9 cellular contexts compared by ENCODE assay signal in the genomic region with DNA sequence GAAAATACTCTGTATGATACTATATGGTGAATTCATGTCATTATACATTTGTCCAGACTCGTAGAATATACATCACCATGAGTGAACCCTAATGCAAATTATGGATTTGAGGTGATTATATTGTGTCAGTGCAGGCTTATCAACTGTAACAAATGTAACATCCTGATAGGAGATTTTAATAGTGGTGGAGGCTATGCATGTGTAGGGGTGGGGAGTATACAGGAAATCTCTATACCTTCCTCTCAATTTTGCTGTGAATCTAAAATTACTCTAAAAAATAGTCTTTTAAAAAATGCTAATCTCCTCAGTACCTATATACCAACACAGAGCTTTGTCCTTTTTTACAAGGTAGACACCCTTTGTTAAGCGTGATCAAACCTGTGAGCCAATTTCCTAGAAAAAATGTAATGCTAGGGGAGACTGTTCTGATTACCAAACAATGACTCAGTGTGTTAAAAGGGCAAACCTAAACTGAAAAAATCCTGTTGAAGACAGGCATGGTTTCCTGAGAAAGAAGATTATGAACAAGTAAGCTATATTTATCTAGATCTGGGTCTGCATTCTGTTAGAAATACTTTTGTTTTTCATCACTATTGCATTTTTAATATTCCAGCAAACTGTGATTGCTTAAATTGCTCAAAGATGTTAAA.
DNase-seq lines count a peak whose midpoint lies in the region; ATAC-seq and TF ChIP-seq lines count a peak whose summit lies in the region.
"Had no signal": no experiment of that assay in that cellular context is flagged by ENCODE, and none has a peak within 500 bp of the region (broad histone marks: within the 10 kb centered on the region; RNA-seq: fewer than 3 reads in every experiment).

No MANE protein-coding gene starts in this region.

- no peaks in the 10 kb centered on the region for H3K9me3 ChIP-seq in SJCRH30 (replicated peaks)

- H3K27me3 ChIP-seq in SJCRH30, result no peaks in the 10 kb centered on the region
- H3K27me3 ChIP-seq: cardiac muscle cell had no signal

- no peak for DNase-seq in activated CD8-positive, alpha-beta memory T cell treated with anti-CD3 and anti-CD28 coated beads, Interleukin-2, amount 10 ng/mL, durations not matched to agents 7 days and 5 days
- no peak for DNase-seq in activated CD8-positive, alpha-beta memory T cell treated with anti-CD3 and anti-CD28 coated beads, Interleukin-2, amount 50 U/mL, for 4 hours
- DNase-seq in RPMI7951 (ENCODE audit: low read depth) (peak; percentile 51), epithelial cell of proximal tubule (ENCODE audit: low read depth) (peak; percentile 50), COLO668 (lab: John Stamatoyannopoulos, UW; ENCODE audit: unreplicated experiment) (no peak), middle frontal gyrus (ENCODE audit: extremely low spot score, low spot score) (no peak), SJCRH30 (no peak)
- no peak for DNase-seq in stimulated activated effector memory CD8-positive, alpha-beta T cell treated with anti-CD3 and anti-CD28 coated beads, Interleukin-12 subunit alpha, Interleukin-12 subunit beta, amount 100 ng/mL, for 72 hours (ENCODE audit: low spot score in 2 of 2)

- CTCF ChIA-PET in activated CD8-positive, alpha-beta memory T cell treated with anti-CD3 and anti-CD28 coated beads, Interleukin-2, amount 10 ng/mL, durations not matched to agents 7 days and 5 days (lab: Charles Lee), result interaction anchor here (0.7 to 2.4 kb wide), 8 partner anchors 17 to 344 kb away, joined by 3 to 8 read pairs (median 4); no protein-coding TSS in a partner anchor

- H3K4me1 Mint-ChIP-seq in activated CD8-positive, alpha-beta memory T cell treated with anti-CD3 and anti-CD28 coated beads, Interleukin-2, amount 10 ng/mL, durations not matched to agents 7 days and 5 days, result peaks cover 32% of the 10 kb centered on the region
- peaks cover 31% of the 10 kb centered on the region for H3K4me1 Mint-ChIP-seq in stimulated activated effector memory CD8-positive, alpha-beta T cell treated with anti-CD3 and anti-CD28 coated beads, Interleukin-12 subunit alpha, Interleukin-12 subunit beta, amount 100 ng/mL, for 72 hours

- no peaks in the 10 kb centered on the region for H3K27me3 Mint-ChIP-seq in activated CD8-positive, alpha-beta memory T cell treated with anti-CD3 and anti-CD28 coated beads, Interleukin-2, amount 10 ng/mL, durations not matched to agents 7 days and 5 days

- peaks cover 37% of the 10 kb centered on the region for H3K36me3 Mint-ChIP-seq in activated CD8-positive, alpha-beta memory T cell treated with anti-CD3 and anti-CD28 coated beads, Interleukin-2, amount 10 ng/mL, durations not matched to agents 7 days and 5 days
- no peaks in the 10 kb centered on the region for H3K36me3 Mint-ChIP-seq in stimulated activated effector memory CD8-positive, alpha-beta T cell treated with anti-CD3 and anti-CD28 coated beads, Interleukin-12 subunit alpha, Interleukin-12 subunit beta, amount 100 ng/mL, for 72 hours

- no peaks in the 10 kb centered on the region for H3K36me3 ChIP-seq in SJCRH30
- H3K36me3 ChIP-seq: cardiac muscle cell had no signal

- ATAC-seq in activated CD8-positive, alpha-beta memory T cell treated with anti-CD3 and anti-CD28 coated beads, Interleukin-2, amount 10 ng/mL, durations not matched to agents 7 days and 5 days, result peak; percentile 85
- peak; percentile 94 for ATAC-seq in stimulated activated effector memory CD8-positive, alpha-beta T cell treated with anti-CD3 and anti-CD28 coated beads, Interleukin-12 subunit alpha, Interleukin-12 subunit beta, amount 100 ng/mL, for 72 hours

- no peak for TF ChIP-seq CTCF in epithelial cell of proximal tubule (conservative IDR thresholded peaks at IDR 0.05; ENCODE audit: low read depth, low read length)

- H3K4me3 ChIP-seq in epithelial cell of proximal tubule (ENCODE audit: low read depth, low read length) (no peak overlapping the region), SJCRH30 (no peak overlapping the region)
- H3K4me3 ChIP-seq: cardiac muscle cell had no signal

- no peaks in the 10 kb centered on the region for H3K4me1 ChIP-seq in SJCRH30

- H3K4me3 Mint-ChIP-seq in activated CD8-positive, alpha-beta memory T cell treated with anti-CD3 and anti-CD28 coated beads, Interleukin-2, amount 10 ng/mL, durations not matched to agents 7 days and 5 days, result peak overlapping the region; percentile 27
- H3K4me3 Mint-ChIP-seq in stimulated activated effector memory CD8-positive, alpha-beta T cell treated with anti-CD3 and anti-CD28 coated beads, Interleukin-12 subunit alpha, Interleukin-12 subunit beta, amount 100 ng/mL, for 72 hours, result peak overlapping the region; percentile 15

- H3K9me3 Mint-ChIP-seq in activated CD8-positive, alpha-beta memory T cell treated with anti-CD3 and anti-CD28 coated beads, Interleukin-2, amount 10 ng/mL, durations not matched to agents 7 days and 5 days (ENCODE audit: low read depth), result peaks cover 5% of the 10 kb centered on the region
- H3K9me3 Mint-ChIP-seq in stimulated activated effector memory CD8-positive, alpha-beta T cell treated with anti-CD3 and anti-CD28 coated beads, Interleukin-12 subunit alpha, Interleukin-12 subunit beta, amount 100 ng/mL, for 72 hours, result no peaks in the 10 kb centered on the region

- H3K27ac Mint-ChIP-seq in activated CD8-positive, alpha-beta memory T cell treated with anti-CD3 and anti-CD28 coated beads, Interleukin-2, amount 10 ng/mL, durations not matched to agents 7 days and 5 days, result peak overlapping the region; percentile 87
- H3K27ac Mint-ChIP-seq in stimulated activated effector memory CD8-positive, alpha-beta T cell treated with anti-CD3 and anti-CD28 coated beads, Interleukin-12 subunit alpha, Interleukin-12 subunit beta, amount 100 ng/mL, for 72 hours, result peak overlapping the region; percentile 43

- H3K27ac ChIP-seq in SJCRH30, result no peak overlapping the region
- H3K27ac ChIP-seq: cardiac muscle cell had no signal

Comparison
In these comparisons a context has a peak if more than half of its experiments do, and no peak if none do; other contexts are left out.
1. DNase-seq: peak in RPMI7951 (single experiment) and epithelial cell of proximal tubule (single experiment); none in activated CD8-positive, alpha-beta memory T cell treated with anti-CD3 and anti-CD28 coated beads, Interleukin-2, amount 10 ng/mL, durations not matched to agents 7 days and 5 days (single experiment), activated CD8-positive, alpha-beta memory T cell treated with anti-CD3 and anti-CD28 coated beads, Interleukin-2, amount 50 U/mL, for 4 hours (single experiment), stimulated activated effector memory CD8-positive, alpha-beta T cell treated with anti-CD3 and anti-CD28 coated beads, Interleukin-12 subunit alpha, Interleukin-12 subunit beta, amount 100 ng/mL, for 72 hours (0 of 2), COLO668 (single experiment), middle frontal gyrus (single experiment) and SJCRH30 (0 of 2).